In genomic region chr1:46643368-46643775, GRCh38 we compare ENCODE assay signal across 1 cellular context.
TF ChIP-seq lines count a peak whose summit lies in the region.

No MANE protein-coding gene starts in this region.

TF ChIP-seq in GM23338, 12 proteins besides CTCF, POLR2A, EP300 and RAD21:
- no peak for TF ChIP-seq ZNF462 (CRISPR knock-in tag; IDR thresholded peaks at IDR 0.05)
- no peak for TF ChIP-seq REST (IDR thresholded peaks at IDR 0.05; ENCODE audit: unreplicated experiment)
- TF ChIP-seq ZNF331 (CRISPR knock-in tag; IDR thresholded peaks at IDR 0.05; ENCODE audit: low read depth): no peak
- TF ChIP-seq POLR2AphosphoS5 (IDR thresholded peaks at IDR 0.05; ENCODE audit: low read depth): no peak
- no peak for TF ChIP-seq EZH2 (IDR thresholded peaks at IDR 0.05; ENCODE audit: low read depth, unreplicated experiment)
- TF ChIP-seq JUNB (IDR thresholded peaks at IDR 0.05; ENCODE audit: unreplicated experiment): no peak
- TF ChIP-seq ZNF114 (CRISPR knock-in tag; IDR thresholded peaks at IDR 0.05): no peak
- TF ChIP-seq ETS1 (IDR thresholded peaks at IDR 0.05): no peak
- TF ChIP-seq EZH2phosphoT487 (IDR thresholded peaks at IDR 0.05; ENCODE audit: unreplicated experiment): no peak
- no peak for TF ChIP-seq NANOG (IDR thresholded peaks at IDR 0.05; ENCODE audit: borderline replicate concordance)
- TF ChIP-seq STAT1 (IDR thresholded peaks at IDR 0.05; ENCODE audit: unreplicated experiment): no peak
- TF ChIP-seq CREB1 (CRISPR knock-in tag; IDR thresholded peaks at IDR 0.05; ENCODE audit: low read depth): no peak
